Comparison of ENCODE assay signal across 12 cellular contexts in genomic region chr1:172658871-172659453, GRCh38. TPM values are rescaled to one million over a fixed set of nuclear protein-coding genes. Genes with fewer than 3 reads are reported as not detected.
A peak's percentile ranks its signal among the peaks of the same experiment; 100 is the strongest.
DNase-seq lines count a peak whose midpoint lies in the region; ATAC-seq lines count a peak whose summit lies in the region.
"Had no signal": no experiment of that assay in that cellular context is flagged by ENCODE, and none has a peak within 500 bp of the region (broad histone marks: within the 10 kb centered on the region; RNA-seq: fewer than 3 reads in every experiment).

Gene FASLG (plus strand): TSS chr1:172659103. CDS start chr1:172659202, 99 bp downstream.

- peak; percentile 78 for DNase-seq in activated CD4-positive, alpha-beta T cell treated with anti-CD3 and anti-CD28 coated beads for 36 hours
- DNase-seq in activated T-helper 2 cell treated with anti-CD3 and anti-CD28 coated beads, Interferon-gamma antibody, Interleukin-2, Interleukin-4, amounts not matched to agents 10 μg/mL and 5 μg/mL and 100 μg/mL, durations not matched to agents 14 hours and 24 hours and 36 hours (ENCODE audit: low spot score), result peak; percentile 36
- DNase-seq in natural killer cell treated with Interleukin-12 subunit alpha and Interleukin-12 subunit beta and Interleukin-15 and Interleukin-18, amount 100 ng/mL, for 72 hours (ENCODE audit: low spot score), result peak; percentile 85
- DNase-seq in medulla oblongata (ENCODE audit: extremely low spot score), result no peak
- DNase-seq: DMS79 treated with DMSO at 0.1 percent for 48 hours, H9, NCI-H1436, WERI-Rb-1 had no signal

- POLR2A ChIA-PET in activated CD4-positive, alpha-beta T cell treated with anti-CD3 and anti-CD28 coated beads for 36 hours (lab: Charles Lee), result interaction anchor here (0.6 to 1.6 kb wide), 6 partner anchors 11 to 196 kb away, joined by 3 to 6 read pairs (median 4); no protein-coding TSS in a partner anchor

- intact Hi-C loops in activated CD4-positive, alpha-beta T cell treated with anti-CD3 and anti-CD28 coated beads for 36 hours (cut with DNase I, micrococcal nuclease), result loop anchor here (2.0 kb wide), 2 partner anchors 16 to 60 kb away; no protein-coding TSS in a partner anchor
- intact Hi-C loops in activated T-helper 2 cell treated with anti-CD3 and anti-CD28 coated beads, Interferon-gamma antibody, Interleukin-2, Interleukin-4, amounts not matched to agents 10 μg/mL and 5 μg/mL and 100 μg/mL, durations not matched to agents 14 hours and 24 hours and 36 hours (cut with micrococcal nuclease), result loop anchor here (2.0 kb wide), 1 partner anchor 16 kb away; no protein-coding TSS in a partner anchor

- H3K4me1 Mint-ChIP-seq in activated CD4-positive, alpha-beta T cell treated with anti-CD3 and anti-CD28 coated beads for 36 hours, result peaks cover 63% of the 10 kb centered on the region
- peaks cover 71% of the 10 kb centered on the region for H3K4me1 Mint-ChIP-seq in activated T-helper 2 cell treated with anti-CD3 and anti-CD28 coated beads, Interferon-gamma antibody, Interleukin-2, Interleukin-4, amounts not matched to agents 10 μg/mL and 5 μg/mL and 100 μg/mL, durations not matched to agents 14 hours and 24 hours and 36 hours (ENCODE audit: low read depth)
- H3K4me1 Mint-ChIP-seq in natural killer cell treated with Interleukin-12 subunit alpha and Interleukin-12 subunit beta and Interleukin-15 and Interleukin-18, amount 100 ng/mL, for 72 hours (ENCODE audit: low read depth in 2 of 2), result peaks cover 47 to 71% of the 10 kb centered on the region in 2 donors
- H3K4me1 Mint-ChIP-seq in stimulated activated naive CD8-positive, alpha-beta T cell treated with anti-CD3 and anti-CD28 coated beads, Interleukin-15, Interleukin-2, amounts not matched to agents 100 ng/mL and 50 ng/mL, for 24 hours (ENCODE audit: low read depth), result peaks cover 75% of the 10 kb centered on the region
- H3K4me1 Mint-ChIP-seq: H9 had no signal

- CTCF ChIA-PET in activated CD4-positive, alpha-beta T cell treated with anti-CD3 and anti-CD28 coated beads for 36 hours (lab: Charles Lee), result interaction anchor here (0.6 to 3.9 kb wide), 9 partner anchors 8 to 236 kb away, joined by 3 to 28 read pairs (median 3); no protein-coding TSS in a partner anchor

- peaks cover 24% of the 10 kb centered on the region for H3K36me3 Mint-ChIP-seq in activated CD4-positive, alpha-beta T cell treated with anti-CD3 and anti-CD28 coated beads for 36 hours (ENCODE audit: low read depth)
- H3K36me3 Mint-ChIP-seq in activated T-helper 2 cell treated with anti-CD3 and anti-CD28 coated beads, Interferon-gamma antibody, Interleukin-2, Interleukin-4, amounts not matched to agents 10 μg/mL and 5 μg/mL and 100 μg/mL, durations not matched to agents 14 hours and 24 hours and 36 hours (ENCODE audit: low read depth), result peaks cover 46% of the 10 kb centered on the region
- peaks cover 30% of the 10 kb centered on the region for H3K36me3 Mint-ChIP-seq in natural killer cell treated with Interleukin-12 subunit alpha and Interleukin-12 subunit beta and Interleukin-15 and Interleukin-18, amount 100 ng/mL, for 72 hours
- H3K36me3 Mint-ChIP-seq in stimulated activated naive CD8-positive, alpha-beta T cell treated with anti-CD3 and anti-CD28 coated beads, Interleukin-15, Interleukin-2, amounts not matched to agents 100 ng/mL and 50 ng/mL, for 24 hours (ENCODE audit: low read depth), result peaks cover 45% of the 10 kb centered on the region

- peak; percentile 79 for ATAC-seq in activated CD4-positive, alpha-beta T cell treated with anti-CD3 and anti-CD28 coated beads for 36 hours
- ATAC-seq in natural killer cell treated with Interleukin-12 subunit alpha and Interleukin-12 subunit beta and Interleukin-15 and Interleukin-18, amount 100 ng/mL, for 72 hours, result peak; percentile 75 to 84
- no peak for ATAC-seq in HG03521 (IDR thresholded peaks at IDR 0.05; ENCODE audit: unreplicated experiment)
- no peak for ATAC-seq in HG02852 (IDR thresholded peaks at IDR 0.05; ENCODE audit: unreplicated experiment)

- H3K27me3 Mint-ChIP-seq in activated CD4-positive, alpha-beta T cell treated with anti-CD3 and anti-CD28 coated beads for 36 hours, result peaks cover 15% of the 10 kb centered on the region
- no peaks in the 10 kb centered on the region for H3K27me3 Mint-ChIP-seq in activated T-helper 2 cell treated with anti-CD3 and anti-CD28 coated beads, Interferon-gamma antibody, Interleukin-2, Interleukin-4, amounts not matched to agents 10 μg/mL and 5 μg/mL and 100 μg/mL, durations not matched to agents 14 hours and 24 hours and 36 hours (ENCODE audit: low read depth)
- H3K27me3 Mint-ChIP-seq in natural killer cell treated with Interleukin-12 subunit alpha and Interleukin-12 subunit beta and Interleukin-15 and Interleukin-18, amount 100 ng/mL, for 72 hours, result no peaks in the 10 kb centered on the region
- peaks cover 3% of the 10 kb centered on the region for H3K27me3 Mint-ChIP-seq in stimulated activated naive CD8-positive, alpha-beta T cell treated with anti-CD3 and anti-CD28 coated beads, Interleukin-15, Interleukin-2, amounts not matched to agents 100 ng/mL and 50 ng/mL, for 24 hours

- peaks cover 4% of the 10 kb centered on the region for H3K9me3 Mint-ChIP-seq in activated CD4-positive, alpha-beta T cell treated with anti-CD3 and anti-CD28 coated beads for 36 hours (ENCODE audit: low read depth)
- H3K9me3 Mint-ChIP-seq in activated T-helper 2 cell treated with anti-CD3 and anti-CD28 coated beads, Interferon-gamma antibody, Interleukin-2, Interleukin-4, amounts not matched to agents 10 μg/mL and 5 μg/mL and 100 μg/mL, durations not matched to agents 14 hours and 24 hours and 36 hours, result peaks cover 8% of the 10 kb centered on the region
- no peaks in the 10 kb centered on the region for H3K9me3 Mint-ChIP-seq in natural killer cell treated with Interleukin-12 subunit alpha and Interleukin-12 subunit beta and Interleukin-15 and Interleukin-18, amount 100 ng/mL, for 72 hours
- H3K9me3 Mint-ChIP-seq in stimulated activated naive CD8-positive, alpha-beta T cell treated with anti-CD3 and anti-CD28 coated beads, Interleukin-15, Interleukin-2, amounts not matched to agents 100 ng/mL and 50 ng/mL, for 24 hours, result peaks cover 8% of the 10 kb centered on the region
- H3K9me3 Mint-ChIP-seq: H9 had no signal

- H3K27ac Mint-ChIP-seq in activated CD4-positive, alpha-beta T cell treated with anti-CD3 and anti-CD28 coated beads for 36 hours, result peak within 1 kb of the TSS; percentile 85
- H3K27ac Mint-ChIP-seq in activated T-helper 2 cell treated with anti-CD3 and anti-CD28 coated beads, Interferon-gamma antibody, Interleukin-2, Interleukin-4, amounts not matched to agents 10 μg/mL and 5 μg/mL and 100 μg/mL, durations not matched to agents 14 hours and 24 hours and 36 hours, result peak within 1 kb of the TSS; percentile 93
- peak within 1 kb of the TSS; percentile 98 to 100 for H3K27ac Mint-ChIP-seq in natural killer cell treated with Interleukin-12 subunit alpha and Interleukin-12 subunit beta and Interleukin-15 and Interleukin-18, amount 100 ng/mL, for 72 hours
- H3K27ac Mint-ChIP-seq in stimulated activated naive CD8-positive, alpha-beta T cell treated with anti-CD3 and anti-CD28 coated beads, Interleukin-15, Interleukin-2, amounts not matched to agents 100 ng/mL and 50 ng/mL, for 24 hours, result peak within 1 kb of the TSS; percentile 99

- H3K4me3 Mint-ChIP-seq in activated CD4-positive, alpha-beta T cell treated with anti-CD3 and anti-CD28 coated beads for 36 hours, result peak within 1 kb of the TSS; percentile 78
- H3K4me3 Mint-ChIP-seq in activated T-helper 2 cell treated with anti-CD3 and anti-CD28 coated beads, Interferon-gamma antibody, Interleukin-2, Interleukin-4, amounts not matched to agents 10 μg/mL and 5 μg/mL and 100 μg/mL, durations not matched to agents 14 hours and 24 hours and 36 hours (ENCODE audit: low read depth), result peak within 1 kb of the TSS; percentile 90
- H3K4me3 Mint-ChIP-seq in natural killer cell treated with Interleukin-12 subunit alpha and Interleukin-12 subunit beta and Interleukin-15 and Interleukin-18, amount 100 ng/mL, for 72 hours, result peak within 1 kb of the TSS; percentile 95
- peak within 1 kb of the TSS; percentile 95 for H3K4me3 Mint-ChIP-seq in stimulated activated naive CD8-positive, alpha-beta T cell treated with anti-CD3 and anti-CD28 coated beads, Interleukin-15, Interleukin-2, amounts not matched to agents 100 ng/mL and 50 ng/mL, for 24 hours
- H3K4me3 Mint-ChIP-seq: H9 had no signal

RNA-seq across cellular contexts. Expression of gene FASLG, which starts in this region (rescaled TPM):
- 1 to 10 TPM; 3.6 to 4.0 TPM for total RNA-seq in activated CD4-positive, alpha-beta T cell treated with anti-CD3 and anti-CD28 coated beads for 36 hours
- 22.5 and 23.7 TPM in 2 replicates for total RNA-seq in activated T-helper 2 cell treated with anti-CD3 and anti-CD28 coated beads, Interferon-gamma antibody, Interleukin-2, Interleukin-4, amounts not matched to agents 10 μg/mL and 5 μg/mL and 100 μg/mL, durations not matched to agents 14 hours and 24 hours and 36 hours
- total RNA-seq in natural killer cell treated with Interleukin-12 subunit alpha and Interleukin-12 subunit beta and Interleukin-15 and Interleukin-18, amount 100 ng/mL, for 72 hours, result 100 to 1,000 TPM in 1 of 2 donors, 10 to 100 TPM in 1; 80.6 to 195 TPM
- total RNA-seq: H9, mesenteric fat pad had no signal

Comparison
In these comparisons a context has a peak if more than half of its experiments do, and no peak if none do; other contexts are left out.
1. ATAC-seq: peak in activated CD4-positive, alpha-beta T cell treated with anti-CD3 and anti-CD28 coated beads for 36 hours (single experiment) and natural killer cell treated with Interleukin-12 subunit alpha and Interleukin-12 subunit beta and Interleukin-15 and Interleukin-18, amount 100 ng/mL, for 72 hours (2 of 2); none in HG03521 (single experiment) and HG02852 (single experiment).
2. Peak in every context shown above with its lines, with median percentiles within 50 percentile points of each other: H3K27ac Mint-ChIP-seq and H3K4me3 Mint-ChIP-seq.